Comparison of ENCODE assay signal across 15 cellular contexts in genomic region chr17:28333083-28333746, GRCh38. TPM values are rescaled to one million over a fixed set of nuclear protein-coding genes. Genes with fewer than 3 reads are reported as not detected.
DNase-seq lines count a peak whose midpoint lies in the region; ATAC-seq and TF ChIP-seq lines count a peak whose summit lies in the region.
"Had no signal": no experiment of that assay in that cellular context is flagged by ENCODE, and none has a peak within 500 bp of the region (broad histone marks: within the 10 kb centered on the region; RNA-seq: fewer than 3 reads in every experiment).

No MANE protein-coding gene starts in this region.

- no peaks in the 10 kb centered on the region for H3K9me2 ChIP-seq in GM23248 (ENCODE audit: insufficient read depth)

- no peak for DNase-seq in CD4-positive, CD25-positive, alpha-beta regulatory T cell
- DNase-seq in GM23248 (peak; percentile 54), uterus (no peak), NCI-H2227 treated with DMSO at 0.1 percent for 48 hours (lab: John Stamatoyannopoulos, UW) (no peak)
- peak; percentile 6 for DNase-seq in natural killer cell treated with Interleukin-12 subunit alpha and Interleukin-12 subunit beta and Interleukin-15 and Interleukin-18, amount 100 ng/mL, for 72 hours (ENCODE audit: low spot score)
- DNase-seq: activated CD8-positive, alpha-beta memory T cell treated with anti-CD3 and anti-CD28 coated beads, Interleukin-2, amount 10 ng/mL, durations not matched to agents 7 days and 5 days; cerebellar nuclear complex; NCI-H1105 had no signal

- H3K9me3 ChIP-seq in CD4-positive, CD25-positive, alpha-beta regulatory T cell (ENCODE audit: control insufficient read depth in 2 of 2, low read length in 2 of 2): no peaks in the 10 kb centered on the region
- H3K9me3 ChIP-seq in GM23248 (ENCODE audit: low read depth): no peaks in the 10 kb centered on the region
- H3K9me3 ChIP-seq in uterus: no peaks in the 10 kb centered on the region
- H3K9me3 ChIP-seq: prostate gland had no signal

- no peaks in the 10 kb centered on the region; the same call in 1 of the 2 replicates for H4K20me1 ChIP-seq in GM23248 (ENCODE audit: insufficient read depth)

- WGBS in GM23248 (ENCODE audit: low coverage in 1 of 2, low lambda C conversion rate in 2 of 2, missing lambda C conversion rate in 2 of 2), 2 experiments: 8 to 13% methylated on average over 1 of the region's 1 CpG

- H3K9me3 Mint-ChIP-seq in CD4-positive, CD25-positive, alpha-beta regulatory T cell: no peaks in the 10 kb centered on the region
- H3K9me3 Mint-ChIP-seq in brain: no peaks in the 10 kb centered on the region
- H3K9me3 Mint-ChIP-seq in natural killer cell treated with Interleukin-12 subunit alpha and Interleukin-12 subunit beta and Interleukin-15 and Interleukin-18, amount 100 ng/mL, for 72 hours: no peaks in the 10 kb centered on the region

- no peaks in the 10 kb centered on the region for H3K27me3 Mint-ChIP-seq in CD4-positive, CD25-positive, alpha-beta regulatory T cell
- peaks cover 13% of the 10 kb centered on the region for H3K27me3 Mint-ChIP-seq in brain
- no peaks in the 10 kb centered on the region for H3K27me3 Mint-ChIP-seq in natural killer cell treated with Interleukin-12 subunit alpha and Interleukin-12 subunit beta and Interleukin-15 and Interleukin-18, amount 100 ng/mL, for 72 hours
- H3K27me3 Mint-ChIP-seq: activated CD8-positive, alpha-beta memory T cell treated with anti-CD3 and anti-CD28 coated beads, Interleukin-2, amount 10 ng/mL, durations not matched to agents 7 days and 5 days had no signal

- H3K27me3 ChIP-seq in CD4-positive, CD25-positive, alpha-beta regulatory T cell (ENCODE audit: control insufficient read depth, insufficient read depth, low read length): no peaks in the 10 kb centered on the region
- no peaks in the 10 kb centered on the region for H3K27me3 ChIP-seq in GM23248 (replicated peaks; ENCODE audit: insufficient read depth)
- no peaks in the 10 kb centered on the region for H3K27me3 ChIP-seq in uterus

- peaks cover 26% of the 10 kb centered on the region for H3K4me1 ChIP-seq in CD4-positive, CD25-positive, alpha-beta regulatory T cell (ENCODE audit: control insufficient read depth, insufficient read depth, low read length, poor library complexity, severe bottlenecking)
- H3K4me1 ChIP-seq in GM23248 (ENCODE audit: insufficient read depth): peaks cover 38% of the 10 kb centered on the region
- peaks cover 6 to 16% of the 10 kb centered on the region in 2 donors for H3K4me1 ChIP-seq in uterus

- peaks cover 31% of the 10 kb centered on the region for H3F3A ChIP-seq in GM23248 (ENCODE audit: insufficient read depth)

- intact Hi-C loops in uterus (cut with DNase I; ENCODE audit: low total_unique reads): no loop called here

- peak overlapping the region; percentile 100 for H3K4me2 ChIP-seq in GM23248 (ENCODE audit: unreplicated experiment)

- peak overlapping the region in 1 of 3 donors; percentile 96 for H3K27ac Mint-ChIP-seq in CD4-positive, CD25-positive, alpha-beta regulatory T cell
- H3K27ac Mint-ChIP-seq in brain: peak overlapping the region in 1 of 5 experiments; percentile 99
- peak overlapping the region in 1 of 2 donors; percentile 83 for H3K27ac Mint-ChIP-seq in natural killer cell treated with Interleukin-12 subunit alpha and Interleukin-12 subunit beta and Interleukin-15 and Interleukin-18, amount 100 ng/mL, for 72 hours

- peaks cover 4 to 49% (median 38%) of the 10 kb centered on the region in 4 donors for H3K4me1 Mint-ChIP-seq in CD4-positive, CD25-positive, alpha-beta regulatory T cell
- H3K4me1 Mint-ChIP-seq in brain: peaks cover 53% of the 10 kb centered on the region
- peaks cover 34 to 38% of the 10 kb centered on the region in 2 donors for H3K4me1 Mint-ChIP-seq in natural killer cell treated with Interleukin-12 subunit alpha and Interleukin-12 subunit beta and Interleukin-15 and Interleukin-18, amount 100 ng/mL, for 72 hours (ENCODE audit: low read depth in 2 of 2)

- H3K4me3 ChIP-seq in CD4-positive, CD25-positive, alpha-beta regulatory T cell (ENCODE audit: low read depth, low read length): no peak overlapping the region
- peak overlapping the region; percentile 86 for H3K4me3 ChIP-seq in GM23248
- no peak overlapping the region for H3K4me3 ChIP-seq in uterus
- H3K4me3 ChIP-seq: prostate gland had no signal

- H3K36me3 Mint-ChIP-seq in CD4-positive, CD25-positive, alpha-beta regulatory T cell: peaks cover 13% of the 10 kb centered on the region
- H3K36me3 Mint-ChIP-seq in brain: peaks cover 11% of the 10 kb centered on the region
- peaks cover 4% of the 10 kb centered on the region for H3K36me3 Mint-ChIP-seq in natural killer cell treated with Interleukin-12 subunit alpha and Interleukin-12 subunit beta and Interleukin-15 and Interleukin-18, amount 100 ng/mL, for 72 hours

- peak overlapping the region; percentile 97; the same call in 1 of the 2 replicates for H3K9ac ChIP-seq in GM23248

- peaks cover 28% of the 10 kb centered on the region for H3K36me3 ChIP-seq in CD4-positive, CD25-positive, alpha-beta regulatory T cell (ENCODE audit: control insufficient read depth, insufficient read depth, low read length)
- H3K36me3 ChIP-seq in GM23248 (ENCODE audit: low read depth) (peaks cover 11% of the 10 kb centered on the region; the same call in 1 of the 2 replicates), uterus (no peaks in the 10 kb centered on the region)

- ATAC-seq in CD4-positive, CD25-positive, alpha-beta regulatory T cell (ENCODE audit: low read depth in 2 of 2): no peak
- ATAC-seq in natural killer cell treated with Interleukin-12 subunit alpha and Interleukin-12 subunit beta and Interleukin-15 and Interleukin-18, amount 100 ng/mL, for 72 hours: no peak
- ATAC-seq in GM21447 (IDR thresholded peaks at IDR 0.05; ENCODE audit: unreplicated experiment): no peak
- no peak for ATAC-seq in esophagus mucosa
- ATAC-seq: activated CD8-positive, alpha-beta memory T cell treated with anti-CD3 and anti-CD28 coated beads, Interleukin-2, amount 10 ng/mL, durations not matched to agents 7 days and 5 days had no signal

- in situ Hi-C loops in GM23248 (cut with MboI): loop anchor here (5.0 kb wide), 1 partner anchor 86 kb away; no protein-coding TSS in a partner anchor

- peak overlapping the region; percentile 69 to 98 (median 88) for H3K4me3 Mint-ChIP-seq in CD4-positive, CD25-positive, alpha-beta regulatory T cell
- H3K4me3 Mint-ChIP-seq in brain: peak overlapping the region; percentile 97 to 100 (median 99)
- peak overlapping the region; percentile 95 for H3K4me3 Mint-ChIP-seq in natural killer cell treated with Interleukin-12 subunit alpha and Interleukin-12 subunit beta and Interleukin-15 and Interleukin-18, amount 100 ng/mL, for 72 hours

- no peak for TF ChIP-seq POLR2A in uterus (IDR thresholded peaks at IDR 0.05)

- TF ChIP-seq CTCF in brain (conservative IDR thresholded peaks at IDR 0.05) (no peak), uterus (IDR thresholded peaks at IDR 0.05) (no peak)

- peaks cover 81% of the 10 kb centered on the region for H3K79me2 ChIP-seq in GM23248 (ENCODE audit: insufficient read depth)

- no peak overlapping the region for H2AFZ ChIP-seq in GM23248

- H3K27ac ChIP-seq in CD4-positive, CD25-positive, alpha-beta regulatory T cell (ENCODE audit: insufficient read depth, low read length, poor library complexity, severe bottlenecking): no peak overlapping the region
- H3K27ac ChIP-seq in GM23248 (peak overlapping the region; percentile 97; the same call in 1 of the 2 replicates), uterus (no peak overlapping the region)
- H3K27ac ChIP-seq: prostate gland had no signal

RNA-seq across cellular contexts. Expression of gene IFT20, which starts 2.1 kb away (rescaled TPM):
- 44.1 TPM for total RNA-seq in CD4-positive, CD25-positive, alpha-beta regulatory T cell
- 10 to 100 TPM; 36.9 to 55.5 (median 44.4) TPM for polyA plus RNA-seq in CD4-positive, CD25-positive, alpha-beta regulatory T cell
- 79.3 and 80.5 TPM in 2 replicates for total RNA-seq in GM23248 (2014; rRNA removed; shearing (Covaris generic))
- polyA plus RNA-seq in GM23248 (2016; fragmentation: Nextera tagmentation; extraction: Ambion mirVana): 111 and 116 TPM in 2 replicates
- 27.7 TPM for polyA plus RNA-seq in brain (ENCODE audit: insufficient read depth, low read depth, low replicate concordance)
- 10 to 100 TPM; 17.7 to 18.2 TPM for total RNA-seq in natural killer cell treated with Interleukin-12 subunit alpha and Interleukin-12 subunit beta and Interleukin-15 and Interleukin-18, amount 100 ng/mL, for 72 hours
- total RNA-seq in uterus: 100 to 1,000 TPM in 1 of 4 donors, 10 to 100 TPM in 3; 30.5 to 241 (median 59.1) TPM
- 14.0 TPM for total RNA-seq in esophagus mucosa

RNA-seq across cellular contexts. Expression of gene TNFAIP1, which starts 2.3 kb away (rescaled TPM):
- total RNA-seq in CD4-positive, CD25-positive, alpha-beta regulatory T cell: 15.7 TPM
- polyA plus RNA-seq in CD4-positive, CD25-positive, alpha-beta regulatory T cell: 10 to 100 TPM in 1 of 4 donors, 1 to 10 TPM in 3; 6.5 to 10.5 (median 8.8) TPM
- 47.7 and 50.8 TPM in 2 replicates for total RNA-seq in GM23248 (2014; rRNA removed; shearing (Covaris generic))
- 53.7 and 59.4 TPM in 2 replicates for polyA plus RNA-seq in GM23248 (2016; fragmentation: Nextera tagmentation; extraction: Ambion mirVana)
- 43.1 TPM for polyA plus RNA-seq in brain (ENCODE audit: insufficient read depth, low read depth, low replicate concordance)
- total RNA-seq in natural killer cell treated with Interleukin-12 subunit alpha and Interleukin-12 subunit beta and Interleukin-15 and Interleukin-18, amount 100 ng/mL, for 72 hours: 10 to 100 TPM; 20.4 to 24.9 TPM
- 10 to 100 TPM; 18.2 to 67.1 (median 38.4) TPM for total RNA-seq in uterus
- total RNA-seq in esophagus mucosa: 55.8 TPM

RNA-seq across cellular contexts. Expression of gene TMEM97, which starts 14.2 kb away (rescaled TPM):
- total RNA-seq in CD4-positive, CD25-positive, alpha-beta regulatory T cell: 4.1 TPM
- 1 to 10 TPM; 6.6 to 9.5 (median 7.5) TPM for polyA plus RNA-seq in CD4-positive, CD25-positive, alpha-beta regulatory T cell
- total RNA-seq in GM23248 (2014; rRNA removed; shearing (Covaris generic)): 15.9 and 16.1 TPM in 2 replicates
- polyA plus RNA-seq in GM23248 (2016; fragmentation: Nextera tagmentation; extraction: Ambion mirVana) (16.3 and 20.1 TPM in 2 replicates), brain (ENCODE audit: insufficient read depth, low read depth, low replicate concordance) (54.3 TPM)
- 10 to 100 TPM; 30.7 to 60.4 TPM for total RNA-seq in natural killer cell treated with Interleukin-12 subunit alpha and Interleukin-12 subunit beta and Interleukin-15 and Interleukin-18, amount 100 ng/mL, for 72 hours
- total RNA-seq in uterus (10 to 100 TPM in 2 of 4 donors, 1 to 10 TPM in 2; 1.5 to 17.9 (median 10.4) TPM), esophagus mucosa (28.4 TPM)

RNA-seq across cellular contexts. Expression of gene POLDIP2, which starts 24.1 kb away (rescaled TPM):
- total RNA-seq in CD4-positive, CD25-positive, alpha-beta regulatory T cell: 29.4 TPM
- 10 to 100 TPM; 70.2 to 88.5 (median 74.7) TPM for polyA plus RNA-seq in CD4-positive, CD25-positive, alpha-beta regulatory T cell
- total RNA-seq in GM23248 (2014; rRNA removed; shearing (Covaris generic)): 80.1 and 92.7 TPM in 2 replicates
- polyA plus RNA-seq in GM23248 (2016; fragmentation: Nextera tagmentation; extraction: Ambion mirVana) (105 and 112 TPM in 2 replicates), brain (ENCODE audit: insufficient read depth, low read depth, low replicate concordance) (111 TPM)
- total RNA-seq in natural killer cell treated with Interleukin-12 subunit alpha and Interleukin-12 subunit beta and Interleukin-15 and Interleukin-18, amount 100 ng/mL, for 72 hours: 100 to 1,000 TPM in 1 of 2 donors, 10 to 100 TPM in 1; 74.9 to 122 TPM
- total RNA-seq in uterus (10 to 100 TPM; 37.7 to 53.0 (median 41.2) TPM), esophagus mucosa (81.1 TPM)

RNA-seq across cellular contexts. Expression of gene SEBOX, which starts 31.8 kb away (rescaled TPM):
- not detected for total RNA-seq in CD4-positive, CD25-positive, alpha-beta regulatory T cell
- polyA plus RNA-seq in CD4-positive, CD25-positive, alpha-beta regulatory T cell: not detected
- not detected in 2 replicates for total RNA-seq in GM23248 (2014; rRNA removed; shearing (Covaris generic))
- polyA plus RNA-seq in GM23248 (2016; fragmentation: Nextera tagmentation; extraction: Ambion mirVana) (not detected in 2 replicates), brain (ENCODE audit: insufficient read depth, low read depth, low replicate concordance) (not detected)
- total RNA-seq in natural killer cell treated with Interleukin-12 subunit alpha and Interleukin-12 subunit beta and Interleukin-15 and Interleukin-18, amount 100 ng/mL, for 72 hours: not detected
- total RNA-seq in uterus (not detected), esophagus mucosa (not detected)
- total RNA-seq: activated CD8-positive, alpha-beta memory T cell treated with anti-CD3 and anti-CD28 coated beads, Interleukin-2, amount 10 ng/mL, durations not matched to agents 7 days and 5 days; Daoy; H1; mesenteric fat pad; prostate gland had no signal
- polyA plus RNA-seq: H1 had no signal

Comparison
In these comparisons a context has a peak if more than half of its experiments do, and no peak if none do; other contexts are left out.
1. DNase-seq: peak in GM23248 (single experiment) and natural killer cell treated with Interleukin-12 subunit alpha and Interleukin-12 subunit beta and Interleukin-15 and Interleukin-18, amount 100 ng/mL, for 72 hours (single experiment); none in CD4-positive, CD25-positive, alpha-beta regulatory T cell (0 of 3), uterus (0 of 2) and NCI-H2227 treated with DMSO at 0.1 percent for 48 hours (single experiment).
2. Peak in every context shown above with its lines, with median percentiles within 50 percentile points of each other: H3K4me3 Mint-ChIP-seq.